1 cellular context compared by ENCODE assay signal in the genomic region with DNA sequence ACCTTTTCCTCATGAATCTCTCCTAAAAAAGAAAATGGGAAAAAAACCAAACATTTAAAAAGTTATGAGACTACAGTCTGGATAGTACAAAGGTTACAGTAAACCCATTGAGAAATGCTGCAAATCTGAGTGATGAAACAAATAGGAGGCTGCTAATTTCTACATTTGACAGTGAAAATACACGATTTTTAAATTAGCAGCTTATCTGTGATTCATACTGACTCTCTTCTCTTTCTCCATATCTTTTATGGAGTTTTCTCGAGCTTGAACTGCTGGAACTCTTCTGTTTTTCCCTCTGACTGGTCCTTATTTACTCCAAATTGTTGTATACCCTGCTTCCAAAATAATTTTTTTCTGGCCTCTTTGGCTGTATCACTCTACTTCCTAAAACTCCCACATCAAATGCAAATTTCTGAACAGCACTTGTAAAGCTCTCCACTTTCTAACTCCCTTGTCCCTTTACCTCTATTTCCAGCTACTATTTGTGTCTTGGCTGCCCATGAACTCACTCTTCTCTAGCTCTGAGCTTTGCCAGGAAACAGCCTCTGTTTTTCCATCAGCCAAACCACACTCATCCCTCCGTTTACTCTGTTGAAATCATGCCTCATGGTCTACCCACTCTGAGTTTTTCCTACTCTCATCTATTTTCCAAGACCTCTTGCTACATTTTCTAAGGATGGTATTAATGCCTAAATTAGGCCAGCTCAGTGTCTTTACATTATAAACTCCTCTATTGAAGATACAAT.
TF ChIP-seq lines count a peak whose summit lies in the region.

No MANE protein-coding gene starts in this region.

TF ChIP-seq in HepG2, 621 proteins besides CTCF, POLR2A, EP300 and RAD21 (continued from another document):
- TF ChIP-seq TCF7 (IDR thresholded peaks at IDR 0.05; ENCODE audit: low read depth) (no peak), SRSF9 (IDR thresholded peaks at IDR 0.05; ENCODE audit: borderline replicate concordance, insufficient read depth, low read depth, low read length, poor library complexity, severe bottlenecking) (no peak), ZMAT3 (CRISPR knock-in tag; conservative IDR thresholded peaks at IDR 0.05) (no peak), MED13 (CRISPR knock-in tag; IDR thresholded peaks at IDR 0.05) (no peak), ZNF101 (CRISPR knock-in tag; IDR thresholded peaks at IDR 0.05; ENCODE audit: borderline replicate concordance, low read depth) (no peak), MATR3 (CRISPR knock-in tag; IDR thresholded peaks at IDR 0.05) (no peak)
TF ChIP-seq in HepG2: peak in this region for 0.
